In genomic region chr2:41963661-41964525, GRCh38 we compare ENCODE assay signal across 10 cellular contexts.
A peak's percentile ranks its signal among the peaks of the same experiment; 100 is the strongest.
DNase-seq lines count a peak whose midpoint lies in the region; ATAC-seq and TF ChIP-seq lines count a peak whose summit lies in the region.
"Had no signal": no experiment of that assay in that cellular context is flagged by ENCODE, and none has a peak within 500 bp of the region (broad histone marks: within the 10 kb centered on the region; RNA-seq: fewer than 3 reads in every experiment).

No MANE protein-coding gene starts in this region.

- intact Hi-C loops in Calu3 (cut with micrococcal nuclease; ENCODE audit: unreplicated experiment), result no loop called here

- H3K27ac Mint-ChIP-seq in Calu3 (ENCODE audit: unreplicated experiment), result no peak overlapping the region
- H3K27ac Mint-ChIP-seq: activated T-helper 2 cell treated with anti-CD3 and anti-CD28 coated beads, Interferon-gamma antibody, Interleukin-2, Interleukin-4, amounts not matched to agents 10 μg/mL and 5 μg/mL and 100 μg/mL, durations not matched to agents 14 hours and 24 hours and 36 hours; HFFc6 had no signal

- no peaks in the 10 kb centered on the region for H3K36me3 Mint-ChIP-seq in Calu3 (ENCODE audit: insufficient read depth, unreplicated experiment)

- peaks cover 15% of the 10 kb centered on the region for H3K27me3 Mint-ChIP-seq in Calu3 (ENCODE audit: unreplicated experiment)

- no peak overlapping the region for H3K4me3 ChIP-seq in fibroblast of mammary gland (ENCODE audit: control insufficient read depth, low read depth, low read length)

- CTCF ChIA-PET in Calu3 (lab: Charles Lee), result no interaction called here

- no peaks in the 10 kb centered on the region for H3K9me3 Mint-ChIP-seq in Calu3 (ENCODE audit: low read depth, unreplicated experiment)
- H3K9me3 Mint-ChIP-seq: activated T-helper 2 cell treated with anti-CD3 and anti-CD28 coated beads, Interferon-gamma antibody, Interleukin-2, Interleukin-4, amounts not matched to agents 10 μg/mL and 5 μg/mL and 100 μg/mL, durations not matched to agents 14 hours and 24 hours and 36 hours; HFFc6 had no signal

- no TSS peak for BruUV-seq in Calu3 (replicated peaks; lab: Mats Ljungman, UMichigan)

- H3K4me3 Mint-ChIP-seq in Calu3 (ENCODE audit: low read depth, unreplicated experiment), result no peak overlapping the region
- H3K4me3 Mint-ChIP-seq: HFFc6 had no signal

- DNase-seq in Calu3, result peak; percentile 30
- DNase-seq in NCI-H526 treated with DMSO at 0.1 percent for 48 hours (lab: John Stamatoyannopoulos, UW), result peak; percentile 17
- peak; percentile 52 for DNase-seq in fibroblast of mammary gland (ENCODE audit: low read depth)
- peak; percentile 52 for DNase-seq in omental fat pad (ENCODE audit: low spot score)
- no peak for DNase-seq in HPDE6-E6E7 (ENCODE audit: extremely low spot score)
- DNase-seq in NK-92 (lab: John Stamatoyannopoulos, UW; ENCODE audit: unreplicated experiment), result no peak
- no peak for DNase-seq in activated gamma-delta T cell treated with Interleukin-2 at 50 U/mL for 16 hours
- DNase-seq: HFFc6 had no signal

- peaks cover 52% of the 10 kb centered on the region for H3K4me1 Mint-ChIP-seq in Calu3 (ENCODE audit: low read depth, unreplicated experiment)

- TF ChIP-seq CTCF in Calu3 (IDR thresholded peaks at IDR 0.05; ENCODE audit: unreplicated experiment) (no peak), fibroblast of mammary gland (conservative IDR thresholded peaks at IDR 0.05; ENCODE audit: control insufficient read depth, insufficient read depth, low read depth, low read length) (no peak), omental fat pad (IDR thresholded peaks at IDR 0.05) (no peak)

- ATAC-seq in omental fat pad (ENCODE audit: low FRiP score) (peak; percentile 82), GM21423 (IDR thresholded peaks at IDR 0.05; ENCODE audit: unreplicated experiment) (no peak)

Comparison
In these comparisons a context has a peak if more than half of its experiments do, and no peak if none do; other contexts are left out.
1. DNase-seq: peak in Calu3 (single experiment), NCI-H526 treated with DMSO at 0.1 percent for 48 hours (single experiment), fibroblast of mammary gland (single experiment) and omental fat pad (single experiment); none in HPDE6-E6E7 (single experiment), NK-92 (single experiment) and activated gamma-delta T cell treated with Interleukin-2 at 50 U/mL for 16 hours (single experiment).